ENCODE assay signal across 8 cellular contexts in the genomic region with DNA sequence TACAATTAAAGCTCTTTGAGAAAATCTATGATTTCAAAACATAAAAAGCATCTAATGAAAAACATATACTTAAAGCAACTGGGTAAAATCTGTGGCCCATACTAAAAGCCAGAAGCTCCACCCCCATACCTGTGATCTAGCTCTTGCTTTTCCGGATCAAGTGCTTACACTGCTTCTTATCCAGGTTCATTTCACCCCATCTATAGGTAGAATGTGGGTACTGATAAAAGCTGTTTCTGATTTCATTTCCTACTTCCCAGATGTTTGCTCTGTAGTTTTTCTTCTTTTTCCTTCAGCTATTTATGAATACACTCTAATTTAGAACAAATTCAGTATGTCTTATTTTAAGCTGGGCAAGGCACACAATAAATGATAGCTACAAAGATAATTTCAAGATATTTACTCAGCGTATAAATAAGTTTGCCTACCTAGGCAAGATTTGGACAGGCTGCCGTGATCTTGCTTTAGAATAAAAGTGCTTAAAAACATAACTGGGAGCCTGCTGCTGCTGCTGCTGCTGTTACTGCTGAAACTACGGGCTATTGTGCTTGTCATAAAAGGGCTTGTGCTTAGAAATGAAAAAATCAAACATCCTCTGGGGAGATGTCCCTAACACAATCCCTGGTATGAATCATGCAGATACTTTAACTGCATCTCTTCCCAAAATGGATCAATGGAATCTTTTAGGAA. TPM values are rescaled to one million over a fixed set of nuclear protein-coding genes. Genes with fewer than 3 reads are reported as not detected.
DNase-seq lines count a peak whose midpoint lies in the region; ATAC-seq and TF ChIP-seq lines count a peak whose summit lies in the region.

No MANE protein-coding gene starts in this region.

- H3K4me2 ChIP-seq in OCI-LY3 (ENCODE audit: low read length) = peak overlapping the region; percentile 3; the same call in 1 of the 2 replicates

- H3K4me1 ChIP-seq in OCI-LY3 (ENCODE audit: low read length) (peaks cover 5% of the 10 kb centered on the region; the same call in 1 of the 2 replicates), prostate gland (replicated peaks) (no peaks in the 10 kb centered on the region)

- H3K27me3 ChIP-seq in OCI-LY3 (ENCODE audit: low read depth, low read length) = peaks cover 24% of the 10 kb centered on the region
- no peaks in the 10 kb centered on the region for H3K27me3 ChIP-seq in prostate gland (replicated peaks; ENCODE audit: insufficient read depth)

- peak; percentile 64 for TF ChIP-seq CTCF in OCI-LY3 (IDR thresholded peaks at IDR 0.05; ENCODE audit: low read depth, low read length)
- peak; percentile 62 for TF ChIP-seq CTCF in epithelial cell of proximal tubule (conservative IDR thresholded peaks at IDR 0.05; ENCODE audit: low read depth, low read length)
- peak in 3 of 4 experiments; percentile 50 to 77 (median 71) for TF ChIP-seq CTCF in prostate gland (IDR thresholded peaks at IDR 0.05)

- DNase-seq in DMS114 treated with DMSO at 0.1 percent for 48 hours (lab: John Stamatoyannopoulos, UW; ENCODE audit: unreplicated experiment) (peak; percentile 13), epithelial cell of proximal tubule (ENCODE audit: low read depth) (no peak), prostate gland (ENCODE audit: low spot score) (peak; percentile 56), T-helper 9 cell (no peak), SKM-1 (lab: John Stamatoyannopoulos, UW; ENCODE audit: unreplicated experiment) (no peak)

- TF ChIP-seq POLR2A in prostate gland (IDR thresholded peaks at IDR 0.05) = no peak

- ATAC-seq in GM18868 (IDR thresholded peaks at IDR 0.05; ENCODE audit: unreplicated experiment) = no peak

- no peak overlapping the region for H3K9ac ChIP-seq in OCI-LY3 (ENCODE audit: low read length)

- TF ChIP-seq RAD21 in Ishikawa (IDR thresholded peaks at IDR 0.05; ENCODE audit: low read depth) = peak; percentile 77

- H4K20me1 ChIP-seq in OCI-LY3 (ENCODE audit: insufficient read depth, low read length) = no peaks in the 10 kb centered on the region

- no peaks in the 10 kb centered on the region for H3K79me2 ChIP-seq in OCI-LY3 (ENCODE audit: low read length)

- H2AFZ ChIP-seq in OCI-LY3 (ENCODE audit: low read depth, low read length) = no peak overlapping the region

- H3K36me3 ChIP-seq in OCI-LY3 (replicated peaks; ENCODE audit: low read depth, low read length) = no peaks in the 10 kb centered on the region
- no peaks in the 10 kb centered on the region for H3K36me3 ChIP-seq in prostate gland

- 35% methylated on average over 4 of the region's 4 CpGs for WGBS in prostate gland

- TF ChIP-seq EP300 in Ishikawa (IDR thresholded peaks at IDR 0.05; ENCODE audit: borderline replicate concordance) = no peak

- intact Hi-C loops in prostate gland (cut with DNase I) = loop anchor here (5.0 to 10.0 kb wide), 3 partner anchors 153 to 760 kb away; no protein-coding TSS in a partner anchor

- no peaks in the 10 kb centered on the region for H3K9me3 ChIP-seq in OCI-LY3 (ENCODE audit: insufficient read depth, low read length)
- H3K9me3 ChIP-seq in prostate gland = no peaks in the 10 kb centered on the region

- no peak overlapping the region for H3K4me3 ChIP-seq in OCI-LY3 (ENCODE audit: low read length)
- H3K4me3 ChIP-seq in epithelial cell of proximal tubule (ENCODE audit: low read depth, low read length) = peak overlapping the region; percentile 74
- peak overlapping the region in 1 of 2 donors; percentile 10 for H3K4me3 ChIP-seq in prostate gland

- H3K27ac ChIP-seq in OCI-LY3 (ENCODE audit: low read length) (no peak overlapping the region), prostate gland (no peak overlapping the region)

TF ChIP-seq in Ishikawa, 13 proteins besides CTCF, POLR2A, EP300 and RAD21:
- TF ChIP-seq CREB1 (IDR thresholded peaks at IDR 0.05; ENCODE audit: low read depth) (no peak), NFIC (IDR thresholded peaks at IDR 0.05) (no peak), FOXM1 (IDR thresholded peaks at IDR 0.05; ENCODE audit: borderline replicate concordance, low read depth) (no peak), ZBTB7A (IDR thresholded peaks at IDR 0.05; ENCODE audit: low read depth) (no peak), TAF1 (IDR thresholded peaks at IDR 0.05; ENCODE audit: low read depth) (no peak), TCF12 (IDR thresholded peaks at IDR 0.05; ENCODE audit: low read depth) (no peak), YY1 (IDR thresholded peaks at IDR 0.05; ENCODE audit: low read depth) (no peak), TEAD4 (IDR thresholded peaks at IDR 0.05) (no peak)
- TF ChIP-seq, protein P1, sequence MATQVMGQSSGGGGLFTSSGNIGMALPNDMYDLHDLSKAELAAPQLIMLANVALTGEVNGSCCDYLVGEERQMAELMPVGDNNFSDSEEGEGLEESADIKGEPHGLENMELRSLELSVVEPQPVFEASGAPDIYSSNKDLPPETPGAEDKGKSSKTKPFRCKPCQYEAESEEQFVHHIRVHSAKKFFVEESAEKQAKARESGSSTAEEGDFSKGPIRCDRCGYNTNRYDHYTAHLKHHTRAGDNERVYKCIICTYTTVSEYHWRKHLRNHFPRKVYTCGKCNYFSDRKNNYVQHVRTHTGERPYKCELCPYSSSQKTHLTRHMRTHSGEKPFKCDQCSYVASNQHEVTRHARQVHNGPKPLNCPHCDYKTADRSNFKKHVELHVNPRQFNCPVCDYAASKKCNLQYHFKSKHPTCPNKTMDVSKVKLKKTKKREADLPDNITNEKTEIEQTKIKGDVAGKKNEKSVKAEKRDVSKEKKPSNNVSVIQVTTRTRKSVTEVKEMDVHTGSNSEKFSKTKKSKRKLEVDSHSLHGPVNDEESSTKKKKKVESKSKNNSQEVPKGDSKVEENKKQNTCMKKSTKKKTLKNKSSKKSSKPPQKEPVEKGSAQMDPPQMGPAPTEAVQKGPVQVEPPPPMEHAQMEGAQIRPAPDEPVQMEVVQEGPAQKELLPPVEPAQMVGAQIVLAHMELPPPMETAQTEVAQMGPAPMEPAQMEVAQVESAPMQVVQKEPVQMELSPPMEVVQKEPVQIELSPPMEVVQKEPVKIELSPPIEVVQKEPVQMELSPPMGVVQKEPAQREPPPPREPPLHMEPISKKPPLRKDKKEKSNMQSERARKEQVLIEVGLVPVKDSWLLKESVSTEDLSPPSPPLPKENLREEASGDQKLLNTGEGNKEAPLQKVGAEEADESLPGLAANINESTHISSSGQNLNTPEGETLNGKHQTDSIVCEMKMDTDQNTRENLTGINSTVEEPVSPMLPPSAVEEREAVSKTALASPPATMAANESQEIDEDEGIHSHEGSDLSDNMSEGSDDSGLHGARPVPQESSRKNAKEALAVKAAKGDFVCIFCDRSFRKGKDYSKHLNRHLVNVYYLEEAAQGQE (IDR thresholded peaks at IDR 0.05; ENCODE audit: low read depth) = no peak
- TF ChIP-seq, protein P2, sequence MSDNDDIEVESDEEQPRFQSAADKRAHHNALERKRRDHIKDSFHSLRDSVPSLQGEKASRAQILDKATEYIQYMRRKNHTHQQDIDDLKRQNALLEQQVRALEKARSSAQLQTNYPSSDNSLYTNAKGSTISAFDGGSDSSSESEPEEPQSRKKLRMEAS (IDR thresholded peaks at IDR 0.05) = no peak

RNA-seq across cellular contexts. Expression of a gene that starts 2.1 kb away (rescaled TPM):
- total RNA-seq in epithelial cell of proximal tubule (5.3 and 8.0 TPM in 2 replicates), prostate gland (10 to 100 TPM in 1 of 2 donors, 1 to 10 TPM in 1; 8.1 to 31.5 TPM)

Comparison
In these comparisons a context has a peak if more than half of its experiments do, and no peak if none do; other contexts are left out.
1. DNase-seq: peak in DMS114 treated with DMSO at 0.1 percent for 48 hours (single experiment) and prostate gland (single experiment); none in epithelial cell of proximal tubule (single experiment), T-helper 9 cell (single experiment) and SKM-1 (single experiment).
2. Peak in every context shown above with its lines, with median percentiles within 50 percentile points of each other: CTCF ChIP-seq.